21 cellular contexts compared by ENCODE assay signal in the genomic region with DNA sequence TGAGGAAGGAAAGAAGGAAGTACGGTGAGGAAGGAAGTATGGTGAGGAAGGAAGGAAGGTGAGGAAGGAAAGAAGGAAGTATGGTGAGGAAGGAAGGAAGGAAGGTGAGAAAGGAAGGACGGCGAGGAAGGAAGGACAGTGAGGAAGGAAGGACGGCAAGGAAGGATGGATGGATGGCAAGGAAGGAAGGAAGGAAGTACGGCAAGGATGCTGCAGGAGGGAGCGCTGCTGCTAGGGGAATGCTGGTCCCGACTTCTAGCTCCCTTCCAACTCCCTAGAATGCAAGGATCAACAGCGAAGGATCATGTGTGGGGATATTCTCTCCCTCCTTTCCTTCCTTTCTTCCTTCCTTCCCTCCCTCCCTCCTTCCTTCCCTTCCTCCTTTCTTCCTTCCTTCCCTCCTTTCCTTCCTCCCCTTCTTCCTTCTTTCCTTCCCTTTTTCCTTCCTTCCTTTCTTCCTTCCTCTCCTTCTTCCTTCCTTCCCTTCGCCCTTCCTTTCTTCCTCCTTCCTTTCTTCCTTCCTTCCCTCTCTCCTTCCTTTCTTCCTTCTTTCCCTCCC. TPM values are rescaled to one million over a fixed set of nuclear protein-coding genes. Genes with fewer than 3 reads are reported as not detected.
DNase-seq lines count a peak whose midpoint lies in the region; ATAC-seq and TF ChIP-seq lines count a peak whose summit lies in the region.
"Had no signal": no experiment of that assay in that cellular context is flagged by ENCODE, and none has a peak within 500 bp of the region (broad histone marks: within the 10 kb centered on the region; RNA-seq: fewer than 3 reads in every experiment).

No MANE protein-coding gene starts in this region.

- H3K4me3 Mint-ChIP-seq in activated naive CD4-positive, alpha-beta T cell treated with anti-CD3 and anti-CD28 coated beads, Interleukin-2, amount 10 ng/mL, durations not matched to agents 7 days and 5 days: no peak overlapping the region
- H3K4me3 Mint-ChIP-seq in central memory CD8-positive, alpha-beta T cell: no peak overlapping the region
- H3K4me3 Mint-ChIP-seq: CD8-positive, alpha-beta T cell; GM23338 had no signal

- no peak for DNase-seq in activated naive CD4-positive, alpha-beta T cell treated with anti-CD3 and anti-CD28 coated beads, Interleukin-2, amount 10 ng/mL, durations not matched to agents 7 days and 5 days
- no peak for DNase-seq in activated naive CD4-positive, alpha-beta T cell treated with anti-CD3 and anti-CD28 coated beads, Interleukin-2, amount 50 U/mL, for 72 hours (ENCODE audit: low spot score in 2 of 2)
- DNase-seq in central memory CD8-positive, alpha-beta T cell (ENCODE audit: low spot score in 2 of 2): no peak
- DNase-seq in islet precursor cell: peak; percentile 11
- DNase-seq in omental fat pad (ENCODE audit: low spot score): no peak
- no peak for DNase-seq in stimulated activated naive CD4-positive, alpha-beta T cell (lab: John Stamatoyannopoulos, UW)
- DNase-seq in NCI-H1092 (lab: John Stamatoyannopoulos, UW): no peak
- DNase-seq: AML-193; C1 segment of cervical spinal cord; CD8-positive, alpha-beta T cell; MM.1S; NCI-H1048; NCI-H1436; NCI-H1930; NCI-H748 treated with DMSO at 0.1 percent for 48 hours; NK-92 treated with Interleukin-12 subunit alpha and Interleukin-12 subunit beta, amount 100 ng/mL, for 24 hours; SIG-M5; SK-N-SH had no signal

- H3K9me3 Mint-ChIP-seq in activated naive CD4-positive, alpha-beta T cell treated with anti-CD3 and anti-CD28 coated beads, Interleukin-2, amount 10 ng/mL, durations not matched to agents 7 days and 5 days: peaks cover 20% of the 10 kb centered on the region
- H3K9me3 Mint-ChIP-seq in activated naive CD4-positive, alpha-beta T cell treated with anti-CD3 and anti-CD28 coated beads, Interleukin-2, amount 50 U/mL, for 72 hours: peaks cover 4 to 14% of the 10 kb centered on the region in 2 donors
- no peaks in the 10 kb centered on the region for H3K9me3 Mint-ChIP-seq in central memory CD8-positive, alpha-beta T cell
- H3K9me3 Mint-ChIP-seq: CD8-positive, alpha-beta T cell had no signal

- H3K36me3 Mint-ChIP-seq in activated naive CD4-positive, alpha-beta T cell treated with anti-CD3 and anti-CD28 coated beads, Interleukin-2, amount 10 ng/mL, durations not matched to agents 7 days and 5 days: peaks cover 1% of the 10 kb centered on the region
- peaks cover 0 to 8% of the 10 kb centered on the region in 2 donors for H3K36me3 Mint-ChIP-seq in activated naive CD4-positive, alpha-beta T cell treated with anti-CD3 and anti-CD28 coated beads, Interleukin-2, amount 50 U/mL, for 72 hours
- H3K36me3 Mint-ChIP-seq in central memory CD8-positive, alpha-beta T cell (ENCODE audit: insufficient read depth): no peaks in the 10 kb centered on the region
- H3K36me3 Mint-ChIP-seq: CD8-positive, alpha-beta T cell had no signal

- no peak for ATAC-seq in activated naive CD4-positive, alpha-beta T cell treated with anti-CD3 and anti-CD28 coated beads, Interleukin-2, amount 50 U/mL, for 72 hours
- ATAC-seq in central memory CD8-positive, alpha-beta T cell (replicated peaks; ENCODE audit: extremely low read depth, poor library complexity, severe bottlenecking): no peak
- ATAC-seq in HG03439 (IDR thresholded peaks at IDR 0.05; ENCODE audit: unreplicated experiment) (no peak), omental fat pad (ENCODE audit: low FRiP score) (no peak)
- ATAC-seq: CD8-positive, alpha-beta T cell; Panc1 had no signal

- H3K4me1 Mint-ChIP-seq in activated naive CD4-positive, alpha-beta T cell treated with anti-CD3 and anti-CD28 coated beads, Interleukin-2, amount 10 ng/mL, durations not matched to agents 7 days and 5 days: peaks cover 3% of the 10 kb centered on the region
- H3K4me1 Mint-ChIP-seq in central memory CD8-positive, alpha-beta T cell: no peaks in the 10 kb centered on the region
- H3K4me1 Mint-ChIP-seq: GM23338 had no signal

- CTCF ChIA-PET in activated naive CD4-positive, alpha-beta T cell treated with anti-CD3 and anti-CD28 coated beads, Interleukin-2, amount 10 ng/mL, durations not matched to agents 7 days and 5 days (lab: Charles Lee): no interaction called here

- TF ChIP-seq CTCF in omental fat pad (IDR thresholded peaks at IDR 0.05): no peak

- peaks cover 18% of the 10 kb centered on the region for H3K27me3 Mint-ChIP-seq in activated naive CD4-positive, alpha-beta T cell treated with anti-CD3 and anti-CD28 coated beads, Interleukin-2, amount 10 ng/mL, durations not matched to agents 7 days and 5 days
- no peaks in the 10 kb centered on the region for H3K27me3 Mint-ChIP-seq in central memory CD8-positive, alpha-beta T cell

- H3K27ac Mint-ChIP-seq in activated naive CD4-positive, alpha-beta T cell treated with anti-CD3 and anti-CD28 coated beads, Interleukin-2, amount 10 ng/mL, durations not matched to agents 7 days and 5 days: peak overlapping the region; percentile 9
- H3K27ac Mint-ChIP-seq in activated naive CD4-positive, alpha-beta T cell treated with anti-CD3 and anti-CD28 coated beads, Interleukin-2, amount 50 U/mL, for 72 hours: no peak overlapping the region
- H3K27ac Mint-ChIP-seq in central memory CD8-positive, alpha-beta T cell (ENCODE audit: low read depth): peak overlapping the region; percentile 0
- H3K27ac Mint-ChIP-seq: GM23338 had no signal

RNA-seq across cellular contexts. Expression of a gene that starts 42.3 kb away (rescaled TPM):
- total RNA-seq in activated naive CD4-positive, alpha-beta T cell treated with anti-CD3 and anti-CD28 coated beads, Interleukin-2, amount 50 U/mL, for 72 hours: 10 to 100 TPM in 1 of 2 donors, 1 to 10 TPM in 1; 6.9 to 12.3 TPM
- total RNA-seq in omental fat pad: 10 to 100 TPM; 32.5 to 68.7 (median 59.0) TPM

Comparison
In these comparisons a context has a peak if more than half of its experiments do, and no peak if none do; other contexts are left out.
1. H3K27ac Mint-ChIP-seq: peak in activated naive CD4-positive, alpha-beta T cell treated with anti-CD3 and anti-CD28 coated beads, Interleukin-2, amount 10 ng/mL, durations not matched to agents 7 days and 5 days (single experiment) and central memory CD8-positive, alpha-beta T cell (single experiment); none in activated naive CD4-positive, alpha-beta T cell treated with anti-CD3 and anti-CD28 coated beads, Interleukin-2, amount 50 U/mL, for 72 hours (0 of 2).